In genomic region chr1:9883585-9884449, GRCh38 we compare ENCODE assay signal across 1 cellular context.
TF ChIP-seq lines count a peak whose summit lies in the region.

No MANE protein-coding gene starts in this region.

TF ChIP-seq in HEK293, 187 proteins besides CTCF, POLR2A, EP300 and RAD21 (continued from another document):
- TF ChIP-seq ZNF341 (tag by site-specific recombination; IDR thresholded peaks at IDR 0.05; ENCODE audit: low read depth) (0 out of 2 replicates have a peak, but pooled peaks have one; percentile 18), ZBTB26 (tag by site-specific recombination; optimal IDR thresholded peaks at IDR 0.05) (no peak)
